In the genomic region with DNA sequence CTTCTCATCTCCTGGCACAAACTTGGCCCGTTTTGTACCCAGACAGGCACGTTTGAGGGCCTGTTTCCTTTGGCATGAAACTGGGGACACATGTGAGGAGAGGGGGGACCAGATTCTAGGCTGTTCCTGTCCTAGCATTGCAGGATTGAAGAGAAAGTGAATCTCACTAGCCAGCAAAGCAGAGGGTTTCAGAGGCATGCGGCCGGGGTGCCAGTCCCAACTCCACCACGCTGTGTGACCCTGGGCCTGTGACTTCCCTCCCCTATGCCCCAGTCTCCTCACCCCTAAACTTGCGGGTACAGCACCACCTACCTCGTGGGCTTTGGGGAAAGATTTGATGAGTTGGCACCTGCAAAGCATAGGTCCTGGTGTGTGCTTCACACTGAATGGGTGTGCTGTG, we compare ENCODE assay signal across 1 cellular context.
TF ChIP-seq lines count a peak whose summit lies in the region.

No MANE protein-coding gene starts in this region.

TF ChIP-seq in IMR-90, 13 proteins besides CTCF, POLR2A, EP300 and RAD21:
- no peak for TF ChIP-seq MXI1 (IDR thresholded peaks at IDR 0.05; ENCODE audit: borderline replicate concordance, low read depth, low read length)
- TF ChIP-seq BHLHE40 (IDR thresholded peaks at IDR 0.05; ENCODE audit: low read depth, low read length), result no peak
- TF ChIP-seq CEBPB (IDR thresholded peaks at IDR 0.05; ENCODE audit: low read depth, low read length), result no peak
- TF ChIP-seq RCOR1 (IDR thresholded peaks at IDR 0.05; ENCODE audit: insufficient replicate concordance, low read length), result no peak
- TF ChIP-seq, protein P1, sequence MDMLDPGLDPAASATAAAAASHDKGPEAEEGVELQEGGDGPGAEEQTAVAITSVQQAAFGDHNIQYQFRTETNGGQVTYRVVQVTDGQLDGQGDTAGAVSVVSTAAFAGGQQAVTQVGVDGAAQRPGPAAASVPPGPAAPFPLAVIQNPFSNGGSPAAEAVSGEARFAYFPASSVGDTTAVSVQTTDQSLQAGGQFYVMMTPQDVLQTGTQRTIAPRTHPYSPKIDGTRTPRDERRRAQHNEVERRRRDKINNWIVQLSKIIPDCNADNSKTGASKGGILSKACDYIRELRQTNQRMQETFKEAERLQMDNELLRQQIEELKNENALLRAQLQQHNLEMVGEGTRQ (IDR thresholded peaks at IDR 0.05; ENCODE audit: low read depth, low read length), result no peak
- no peak for TF ChIP-seq NFE2L2 (IDR thresholded peaks at IDR 0.05; ENCODE audit: low read depth, low read length)
